In genomic region chr1:52553372-52554266, GRCh38 we compare ENCODE assay signal across 8 cellular contexts. TPM values are rescaled to one million over a fixed set of nuclear protein-coding genes. Genes with fewer than 3 reads are reported as not detected.
DNase-seq lines count a peak whose midpoint lies in the region; ATAC-seq and TF ChIP-seq lines count a peak whose summit lies in the region.

No MANE protein-coding gene starts in this region.

- TF ChIP-seq RAD21 in neural cell (conservative IDR thresholded peaks at IDR 0.05) = peak; percentile 64

- H3K9me3 Mint-ChIP-seq in IgD-negative memory B cell = no peaks in the 10 kb centered on the region

- H3K27ac Mint-ChIP-seq in IgD-negative memory B cell = peak overlapping the region in 1 of 3 donors; percentile 77

- TF ChIP-seq CTCF in neural cell (IDR thresholded peaks at IDR 0.05; ENCODE audit: poor library complexity, severe bottlenecking) = peak; percentile 42

- H3K27me3 ChIP-seq in neural cell (ENCODE audit: insufficient read depth, low read depth, low read length) = no peaks in the 10 kb centered on the region

- H3K27me3 Mint-ChIP-seq in IgD-negative memory B cell = no peaks in the 10 kb centered on the region

- H3K4me3 ChIP-seq in neural cell (ENCODE audit: low read length) = peak overlapping the region; percentile 90

- peak overlapping the region; percentile 90 for H3K4me2 ChIP-seq in neural cell (ENCODE audit: low read length)

- H3K9ac ChIP-seq in neural cell (ENCODE audit: low read length) = peak overlapping the region; percentile 99

- H3K36me3 ChIP-seq in neural cell (ENCODE audit: insufficient read depth, low read length) = no peaks in the 10 kb centered on the region

- H3K9me3 ChIP-seq in neural cell (ENCODE audit: low read length) = no peaks in the 10 kb centered on the region

- H3K4me1 Mint-ChIP-seq in IgD-negative memory B cell = peaks cover 20 to 32% (median 23%) of the 10 kb centered on the region in 3 donors

- H4K20me1 ChIP-seq in neural cell (ENCODE audit: insufficient read depth) = peaks cover 2% of the 10 kb centered on the region

- peak; percentile 40 for ATAC-seq in GM21447 (IDR thresholded peaks at IDR 0.05; ENCODE audit: unreplicated experiment)
- ATAC-seq in stimulated activated naive CD8-positive, alpha-beta T cell treated with anti-CD3 and anti-CD28 coated beads, Interleukin-15, Interleukin-2, amounts not matched to agents 100 U/mL and 50 U/mL, for 24 hours = peak; percentile 84

- peaks cover 48% of the 10 kb centered on the region for H3K79me2 ChIP-seq in neural cell (replicated peaks; ENCODE audit: insufficient read depth, low read length)

- DNase-seq in D341Med (ENCODE audit: low spot score) (peak; percentile 93), RPMI7951 (ENCODE audit: low read depth) (peak; percentile 86), fibroblast of the conjunctiva (ENCODE audit: low read depth) (peak; percentile 76)
- peak; percentile 86 for DNase-seq in activated effector memory CD4-positive, alpha-beta T cell treated with Interleukin-2 at 50 U/mL for 16 hours
- peak; percentile 94 for DNase-seq in stimulated activated naive CD8-positive, alpha-beta T cell treated with anti-CD3 and anti-CD28 coated beads, Interleukin-15, Interleukin-2, amounts not matched to agents 100 U/mL and 50 U/mL, for 24 hours

- H3F3A ChIP-seq in neural cell (ENCODE audit: insufficient read depth, low read length, poor library complexity, severe bottlenecking) = no peaks in the 10 kb centered on the region

- peak overlapping the region; percentile 75 to 93 (median 86) for H3K4me3 Mint-ChIP-seq in IgD-negative memory B cell

- no peaks in the 10 kb centered on the region for H3K9me2 ChIP-seq in neural cell (ENCODE audit: insufficient read depth, low read length)

- H3K36me3 Mint-ChIP-seq in IgD-negative memory B cell = peaks cover 2% of the 10 kb centered on the region

- H2AFZ ChIP-seq in neural cell (ENCODE audit: low read depth, low read length) = peak overlapping the region; percentile 57

- peak overlapping the region; percentile 100 for H3K27ac ChIP-seq in neural cell (ENCODE audit: low read length)

- TF ChIP-seq EP300 in neural cell (conservative IDR thresholded peaks at IDR 0.05; ENCODE audit: poor library complexity, severe bottlenecking) = peak; percentile 51

TF ChIP-seq in neural cell, 6 proteins besides CTCF, POLR2A, EP300 and RAD21:
- TF ChIP-seq EZH2 (IDR thresholded peaks at IDR 0.05; ENCODE audit: borderline replicate concordance, insufficient read depth, low read length, poor library complexity, severe bottlenecking) (no peak), MXI1 (conservative IDR thresholded peaks at IDR 0.05; ENCODE audit: poor library complexity, severe bottlenecking) (peak; percentile 45), REST (IDR thresholded peaks at IDR 0.05; ENCODE audit: borderline replicate concordance) (peak; percentile 87), POLR2AphosphoS5 (IDR thresholded peaks at IDR 0.05) (peak; percentile 93), SMC3 (conservative IDR thresholded peaks at IDR 0.05; ENCODE audit: poor library complexity) (peak; percentile 66), TAF1 (IDR thresholded peaks at IDR 0.05; ENCODE audit: low read depth) (peak; percentile 95)

RNA-seq across cellular contexts. Expression of gene TUT4, which starts 0.7 kb away (rescaled TPM):
- polyA plus RNA-seq in IgD-negative memory B cell = 46.3 TPM
- total RNA-seq in RPMI7951 (2014; rRNA removed; shearing (Covaris generic)) = 16.1 and 27.5 TPM in 2 replicates
- polyA plus RNA-seq in neural cell = 84.1 and 96.3 TPM in 2 replicates
- polyA minus RNA-seq in neural cell = 182 and 223 TPM in 2 replicates

RNA-seq across cellular contexts. Expression of gene GPX7, which starts 48.6 kb away (rescaled TPM):
- polyA plus RNA-seq in IgD-negative memory B cell (28.3 TPM), neural cell (1.3 and 1.8 TPM in 2 replicates)
- total RNA-seq in RPMI7951 (2014; rRNA removed; shearing (Covaris generic)) = 32.6 and 38.9 TPM in 2 replicates
- 0.81 and 1.5 TPM in 2 replicates for polyA minus RNA-seq in neural cell

Comparison
In these comparisons a context has a peak if more than half of its experiments do, and no peak if none do; other contexts are left out.
1. Peak in every context shown above with its lines: DNase-seq, ATAC-seq, H3K4me3 ChIP-seq and H3K27ac ChIP-seq.
2. RNA of gene GPX7, which starts 48.6 kb away (polyA plus RNA-seq): 28.3 TPM in IgD-negative memory B cell (single experiment); 1.3 to 1.8 TPM in neural cell; every median in the first group is over 10 times any median in the second.